ENCODE assay signal across 1 cellular context in the genomic region with DNA sequence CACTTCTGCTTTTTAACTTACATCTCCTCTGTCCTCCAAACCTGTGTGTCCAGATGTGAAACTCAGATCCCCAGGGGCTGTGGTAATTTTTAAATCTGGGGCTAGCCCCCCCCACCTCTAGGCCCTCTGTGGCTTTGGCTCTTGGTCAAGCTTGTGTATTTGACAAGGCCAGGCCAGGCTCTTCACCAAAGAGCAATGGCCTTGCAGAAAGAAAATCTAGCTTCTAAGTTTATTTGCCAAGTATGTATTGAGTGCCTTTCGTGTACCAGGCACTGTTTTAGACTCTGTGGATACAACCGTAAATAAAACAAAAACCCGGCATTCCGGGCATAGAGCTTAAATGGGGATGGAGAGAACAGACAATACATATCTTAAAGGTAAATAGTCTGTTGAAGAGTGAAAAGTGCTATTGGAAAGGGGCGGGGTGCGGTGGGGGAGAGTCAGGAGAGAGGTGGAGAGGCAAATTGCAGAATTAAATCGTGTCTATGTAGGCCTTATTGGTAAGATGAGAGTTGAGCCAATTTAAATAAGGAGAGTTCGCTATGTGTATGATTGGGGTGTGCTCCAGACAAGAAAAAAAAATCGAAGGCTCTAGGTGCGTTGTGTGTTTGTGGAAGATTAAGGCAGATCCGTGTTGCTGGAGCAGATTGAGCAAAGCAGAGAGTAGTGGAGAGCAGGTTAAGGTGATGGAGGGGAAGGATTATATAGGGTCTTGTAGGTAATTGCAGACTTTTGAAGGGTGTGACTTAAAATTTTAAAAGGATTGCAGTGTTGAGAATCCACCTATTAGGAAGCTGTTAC.
TF ChIP-seq lines count a peak whose summit lies in the region.

No MANE protein-coding gene starts in this region.

TF ChIP-seq in K562, 482 proteins besides CTCF, POLR2A, EP300 and RAD21 (continued from another document and continues in another):
- TF ChIP-seq, protein P1, sequence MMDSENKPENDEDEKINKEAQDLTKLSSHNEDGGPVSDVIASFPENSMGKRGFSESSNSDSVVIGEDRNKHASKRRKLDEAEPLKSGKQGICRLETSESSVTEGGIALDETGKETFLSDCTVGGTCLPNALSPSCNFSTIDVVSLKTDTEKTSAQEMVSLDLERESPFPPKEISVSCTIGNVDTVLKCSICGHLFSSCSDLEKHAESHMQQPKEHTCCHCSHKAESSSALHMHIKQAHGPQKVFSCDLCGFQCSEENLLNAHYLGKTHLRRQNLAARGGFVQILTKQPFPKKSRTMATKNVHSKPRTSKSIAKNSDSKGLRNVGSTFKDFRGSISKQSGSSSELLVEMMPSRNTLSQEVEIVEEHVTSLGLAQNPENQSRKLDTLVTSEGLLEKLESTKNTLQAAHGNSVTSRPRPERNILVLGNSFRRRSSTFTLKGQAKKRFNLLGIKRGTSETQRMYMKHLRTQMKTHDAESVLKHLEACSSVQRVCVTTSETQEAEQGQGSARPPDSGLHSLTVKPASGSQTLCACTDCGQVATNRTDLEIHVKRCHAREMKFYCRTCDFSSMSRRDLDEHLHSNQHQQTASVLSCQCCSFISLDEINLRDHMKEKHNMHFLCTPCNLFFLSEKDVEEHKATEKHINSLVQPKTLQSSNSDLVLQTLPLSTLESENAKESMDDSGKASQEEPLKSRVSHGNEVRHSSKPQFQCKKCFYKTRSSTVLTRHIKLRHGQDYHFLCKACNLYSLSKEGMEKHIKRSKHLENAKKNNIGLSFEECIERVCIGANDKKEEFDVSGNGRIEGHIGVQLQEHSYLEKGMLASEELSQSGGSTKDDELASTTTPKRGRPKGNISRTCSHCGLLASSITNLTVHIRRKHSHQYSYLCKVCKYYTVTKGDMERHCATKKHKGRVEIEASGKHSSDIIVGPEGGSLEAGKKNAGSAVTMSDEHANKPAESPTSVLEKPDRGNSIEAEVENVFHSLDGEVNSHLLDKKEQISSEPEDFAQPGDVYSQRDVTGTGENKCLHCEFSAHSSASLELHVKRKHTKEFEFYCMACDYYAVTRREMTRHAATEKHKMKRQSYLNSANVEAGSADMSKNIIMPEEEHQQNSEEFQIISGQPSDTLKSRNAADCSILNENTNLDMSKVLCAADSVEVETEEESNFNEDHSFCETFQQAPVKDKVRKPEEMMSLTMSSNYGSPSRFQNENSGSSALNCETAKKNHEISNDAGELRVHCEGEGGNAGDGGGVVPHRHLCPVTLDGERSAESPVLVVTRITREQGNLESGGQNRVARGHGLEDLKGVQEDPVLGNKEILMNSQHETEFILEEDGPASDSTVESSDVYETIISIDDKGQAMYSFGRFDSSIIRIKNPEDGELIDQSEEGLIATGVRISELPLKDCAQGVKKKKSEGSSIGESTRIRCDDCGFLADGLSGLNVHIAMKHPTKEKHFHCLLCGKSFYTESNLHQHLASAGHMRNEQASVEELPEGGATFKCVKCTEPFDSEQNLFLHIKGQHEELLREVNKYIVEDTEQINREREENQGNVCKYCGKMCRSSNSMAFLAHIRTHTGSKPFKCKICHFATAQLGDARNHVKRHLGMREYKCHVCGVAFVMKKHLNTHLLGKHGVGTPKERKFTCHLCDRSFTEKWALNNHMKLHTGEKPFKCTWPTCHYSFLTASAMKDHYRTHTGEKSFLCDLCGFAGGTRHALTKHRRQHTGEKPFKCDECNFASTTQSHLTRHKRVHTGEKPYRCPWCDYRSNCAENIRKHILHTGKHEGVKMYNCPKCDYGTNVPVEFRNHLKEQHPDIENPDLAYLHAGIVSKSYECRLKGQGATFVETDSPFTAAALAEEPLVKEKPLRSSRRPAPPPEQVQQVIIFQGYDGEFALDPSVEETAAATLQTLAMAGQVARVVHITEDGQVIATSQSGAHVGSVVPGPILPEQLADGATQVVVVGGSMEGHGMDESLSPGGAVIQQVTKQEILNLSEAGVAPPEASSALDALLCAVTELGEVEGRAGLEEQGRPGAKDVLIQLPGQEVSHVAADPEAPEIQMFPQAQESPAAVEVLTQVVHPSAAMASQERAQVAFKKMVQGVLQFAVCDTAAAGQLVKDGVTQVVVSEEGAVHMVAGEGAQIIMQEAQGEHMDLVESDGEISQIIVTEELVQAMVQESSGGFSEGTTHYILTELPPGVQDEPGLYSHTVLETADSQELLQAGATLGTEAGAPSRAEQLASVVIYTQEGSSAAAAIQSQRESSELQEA (IDR thresholded peaks at IDR 0.05; ENCODE audit: low read depth) = no peak
- TF ChIP-seq NR0B1 (IDR thresholded peaks at IDR 0.05; ENCODE audit: partially characterized antibody) (no peak), HDAC2 (IDR thresholded peaks at IDR 0.05) (0 out of 2 replicates have a peak, but pooled peaks have one; percentile 31), RBM25 (IDR thresholded peaks at IDR 0.05; ENCODE audit: low read depth, low read length, severe bottlenecking) (peak; percentile 52), CBFA2T3 (IDR thresholded peaks at IDR 0.05) (peak; percentile 40), MLLT1 (IDR thresholded peaks at IDR 0.05) (peak; percentile 59 to 70; a peak in 3 of 4 replicates), ELK3 (CRISPR knock-in tag; IDR thresholded peaks at IDR 0.05) (no peak), SPI1 (IDR thresholded peaks at IDR 0.05; ENCODE audit: borderline replicate concordance, low read depth, low read length) (peak; percentile 95; the same call in 1 of the 2 replicates), PHB2 (IDR thresholded peaks at IDR 0.05; ENCODE audit: low read depth) (0 out of 2 replicates have a peak, but pooled peaks have one; percentile 44), SP1 (CRISPR knock-in tag; IDR thresholded peaks at IDR 0.05) (0 out of 2 replicates have a peak, but pooled peaks have one; percentile 5), ZNF431 (CRISPR knock-in tag; IDR thresholded peaks at IDR 0.05) (no peak), ADNP (tag; IDR thresholded peaks at IDR 0.05) (peak; percentile 49; the same call in 1 of the 2 replicates), ZNF146 (CRISPR knock-in tag; IDR thresholded peaks at IDR 0.05; ENCODE audit: unreplicated experiment) (no peak), BRD9 (IDR thresholded peaks at IDR 0.05; ENCODE audit: low read depth, partially characterized antibody) (peak; percentile 13), FOXK2 (conservative IDR thresholded peaks at IDR 0.05 in 1 of 2, IDR thresholded peaks at IDR 0.05 in 1 of 2; ENCODE audit: low read depth in 2 of 2) (peak in 1 of 2 experiments; percentile 46; a peak in 1 of 4 replicates), ZBTB40 (IDR thresholded peaks at IDR 0.05) (no peak), ZBTB40 (CRISPR knock-in tag; IDR thresholded peaks at IDR 0.05) (no peak), SFPQ (IDR thresholded peaks at IDR 0.05; ENCODE audit: low read depth, low read length) (no peak), BCL6 (CRISPR knock-in tag; IDR thresholded peaks at IDR 0.05) (no peak), NFIC (IDR thresholded peaks at IDR 0.05) (peak; percentile 20; the same call in 1 of the 2 replicates), CREB1 (IDR thresholded peaks at IDR 0.05) (no peak), CREB1 (CRISPR knock-in tag; IDR thresholded peaks at IDR 0.05) (no peak), PHF8 (IDR thresholded peaks at IDR 0.05; ENCODE audit: borderline replicate concordance, low read length) (no peak)
